21 cellular contexts compared by ENCODE assay signal in the genomic region with DNA sequence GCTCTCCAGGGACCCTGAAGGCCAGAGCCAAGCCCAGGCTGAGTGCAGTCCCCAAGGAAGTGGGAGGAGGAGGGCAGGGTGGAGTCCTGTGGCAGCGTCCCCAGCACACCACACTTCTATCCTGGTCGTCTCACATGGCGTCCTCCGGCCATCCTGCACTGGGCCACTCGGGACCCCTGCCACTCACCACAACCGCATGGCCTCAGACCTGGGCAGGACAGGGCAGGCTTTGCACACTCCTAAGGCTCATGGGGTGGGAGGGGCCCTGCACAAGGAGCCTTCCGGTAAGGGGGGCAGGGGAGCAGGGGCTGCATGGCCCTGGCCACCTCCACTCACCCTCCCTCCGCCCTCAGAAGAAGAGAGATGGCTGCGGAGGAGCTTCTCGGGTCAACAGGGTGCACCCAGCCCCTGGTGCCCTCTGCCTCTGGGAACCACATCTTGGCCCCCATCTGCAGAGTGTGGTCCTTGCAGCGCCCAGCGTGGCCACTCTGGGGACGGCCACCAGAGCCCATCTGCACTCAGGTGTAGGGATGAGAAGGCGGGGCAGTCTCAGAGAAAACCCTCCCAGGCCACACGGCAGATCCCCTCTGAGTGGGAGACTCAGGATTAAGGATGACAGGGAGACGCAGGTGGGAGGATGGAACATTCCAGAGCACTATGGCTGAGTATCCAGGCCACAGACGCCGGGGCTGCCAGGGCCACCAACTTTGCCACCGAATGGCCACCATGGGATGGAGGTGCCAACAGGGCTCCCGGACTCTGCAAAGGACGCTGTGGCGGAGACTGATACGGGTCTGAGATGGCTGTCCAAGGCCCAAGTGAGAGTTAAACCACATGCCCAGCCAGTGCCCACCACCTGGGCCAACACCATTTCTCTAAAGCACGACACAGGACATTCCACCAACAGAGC. TPM values are rescaled to one million over a fixed set of nuclear protein-coding genes. Genes with fewer than 3 reads are reported as not detected.
A peak's percentile ranks its signal among the peaks of the same experiment; 100 is the strongest.
DNase-seq lines count a peak whose midpoint lies in the region; ATAC-seq and TF ChIP-seq lines count a peak whose summit lies in the region.
"Had no signal": no experiment of that assay in that cellular context is flagged by ENCODE, and none has a peak within 500 bp of the region (broad histone marks: within the 10 kb centered on the region; RNA-seq: fewer than 3 reads in every experiment).

No MANE protein-coding gene starts in this region.

- H3K4me3 ChIP-seq in Peyer's patch (no peak overlapping the region), left lung (no peak overlapping the region), upper lobe of left lung (no peak overlapping the region)
- H3K4me3 ChIP-seq: mucosa of descending colon, psoas muscle, smooth muscle cell, vagina had no signal

- no peak for TF ChIP-seq EP300 in upper lobe of left lung (IDR thresholded peaks at IDR 0.05)

- TF ChIP-seq CTCF in Peyer's patch (IDR thresholded peaks at IDR 0.05) = no peak
- TF ChIP-seq CTCF in left lung (IDR thresholded peaks at IDR 0.05) = no peak
- TF ChIP-seq CTCF in upper lobe of left lung (IDR thresholded peaks at IDR 0.05) = no peak

- DNase-seq in activated effector memory CD4-positive, alpha-beta T cell treated with anti-CD3 and anti-CD28 coated beads, Interleukin-2, amount 50 U/mL, for 16 hours = peak; percentile 54
- no peak for DNase-seq in activated effector memory CD4-positive, alpha-beta T cell treated with Interleukin-2 at 50 U/mL for 16 hours
- DNase-seq in Peyer's patch (peak; percentile 7 to 37 (median 36)), left lung (peak; percentile 27 to 60), upper lobe of left lung (peak; percentile 13 to 62), NCI-H2081 treated with DMSO at 0.1 percent for 48 hours (lab: John Stamatoyannopoulos, UW) (no peak), HT-29 (ENCODE audit: low spot score) (no peak)
- DNase-seq: activated CD4-positive, alpha-beta T cell treated with anti-CD3 and anti-CD28 coated beads, Interleukin-2, amount 10 ng/mL, durations not matched to agents 24 days and 14 days; activated naive CD4-positive, alpha-beta T cell treated with anti-CD3 and anti-CD28 coated beads for 36 hours; activated T-cell treated with anti-CD3 and anti-CD28 coated beads, Interleukin-2, amount 50 U/mL, for 1 hour; MM.1S; NCI-H1436 treated with DMSO at 0.1 percent for 48 hours; NCI-H69; stimulated activated CD4-positive, alpha-beta T cell treated with anti-CD3 and anti-CD28 coated beads, Interleukin-4, amount 100 ng/mL, for 1 hour had no signal

- no peak for TF ChIP-seq POLR2A in Peyer's patch (IDR thresholded peaks at IDR 0.05)
- no peak for TF ChIP-seq POLR2A in upper lobe of left lung (IDR thresholded peaks at IDR 0.05)

- intact Hi-C loops in left lung (cut with DNase I) = no loop called here

- WGBS in upper lobe of left lung, 2 donors = 86 to 90% methylated on average over 17 to 24 of the region's 24 CpGs

- H3K36me3 ChIP-seq in Peyer's patch (no peaks in the 10 kb centered on the region), left lung (no peaks in the 10 kb centered on the region), upper lobe of left lung (no peaks in the 10 kb centered on the region)
- H3K36me3 ChIP-seq: vagina had no signal

- no peaks in the 10 kb centered on the region for H3K4me1 ChIP-seq in Peyer's patch
- no peaks in the 10 kb centered on the region for H3K4me1 ChIP-seq in left lung
- H3K4me1 ChIP-seq in upper lobe of left lung = no peaks in the 10 kb centered on the region
- H3K4me1 ChIP-seq: vagina had no signal

- no peaks in the 10 kb centered on the region for H3K9me3 ChIP-seq in Peyer's patch
- no peaks in the 10 kb centered on the region for H3K9me3 ChIP-seq in left lung
- no peaks in the 10 kb centered on the region for H3K9me3 ChIP-seq in upper lobe of left lung
- H3K9me3 ChIP-seq: mucosa of descending colon, psoas muscle, vagina had no signal

- H3K27ac ChIP-seq in Peyer's patch = no peak overlapping the region
- no peak overlapping the region for H3K27ac ChIP-seq in left lung
- H3K27ac ChIP-seq in upper lobe of left lung = no peak overlapping the region
- H3K27ac ChIP-seq: C4-2B, HL-60, psoas muscle, vagina had no signal

- H3K27me3 ChIP-seq in Peyer's patch (no peaks in the 10 kb centered on the region), left lung (no peaks in the 10 kb centered on the region), upper lobe of left lung (no peaks in the 10 kb centered on the region)
- H3K27me3 ChIP-seq: vagina had no signal

- no peak for ATAC-seq in left lung
- ATAC-seq in upper lobe of left lung (ENCODE audit: low FRiP score in 2 of 2) = no peak
- ATAC-seq in HG03432 (IDR thresholded peaks at IDR 0.05; ENCODE audit: unreplicated experiment) = no peak
- ATAC-seq: mucosa of descending colon, psoas muscle had no signal

RNA-seq across cellular contexts. Expression of gene TPPP, which starts 7.6 kb away (rescaled TPM):
- total RNA-seq in Peyer's patch (10 to 100 TPM in 3 of 4 donors, 1 to 10 TPM in 1; 7.4 to 60.5 (median 14.5) TPM), left lung (10 to 100 TPM in 1 of 2 donors, 1 to 10 TPM in 1; 9.6 to 14.4 TPM), upper lobe of left lung (10 to 100 TPM; 14.3 to 42.7 (median 19.1) TPM)
- 20.7 and 21.7 TPM in 2 replicates for total RNA-seq in HT-29 (2014; rRNA removed; shearing (Covaris generic))
- total RNA-seq: activated CD4-positive, alpha-beta T cell treated with anti-CD3 and anti-CD28 coated beads, Interleukin-2, amount 10 ng/mL, durations not matched to agents 24 days and 14 days; smooth muscle cell had no signal

Comparison
In these comparisons a context has a peak if more than half of its experiments do, and no peak if none do; other contexts are left out.
1. DNase-seq: peak in activated effector memory CD4-positive, alpha-beta T cell treated with anti-CD3 and anti-CD28 coated beads, Interleukin-2, amount 50 U/mL, for 16 hours (single experiment), Peyer's patch (3 of 3), left lung (2 of 2) and upper lobe of left lung (2 of 2); none in activated effector memory CD4-positive, alpha-beta T cell treated with Interleukin-2 at 50 U/mL for 16 hours (single experiment), NCI-H2081 treated with DMSO at 0.1 percent for 48 hours (single experiment) and HT-29 (single experiment).